Comparison of ENCODE assay signal across 1 cellular context in genomic region chr5:150710165-150710564, GRCh38.
TF ChIP-seq lines count a peak whose summit lies in the region.

No MANE protein-coding gene starts in this region.

TF ChIP-seq in GM12878, 131 proteins besides CTCF, POLR2A, EP300 and RAD21:
- TF ChIP-seq SMC3 (IDR thresholded peaks at IDR 0.05; ENCODE audit: borderline replicate concordance, low read length) (0 out of 2 replicates have a peak, but pooled peaks have one; percentile 21), MTA2 (IDR thresholded peaks at IDR 0.05; ENCODE audit: low read depth) (no peak), NBN (IDR thresholded peaks at IDR 0.05) (no peak), SREBF1 (IDR thresholded peaks at IDR 0.05; ENCODE audit: low read length) (no peak), NRF1 (conservative IDR thresholded peaks at IDR 0.05; ENCODE audit: low read depth, low read length) (no peak), ELK1 (IDR thresholded peaks at IDR 0.05; ENCODE audit: low read depth, low read length) (no peak)
- TF ChIP-seq, protein P1, sequence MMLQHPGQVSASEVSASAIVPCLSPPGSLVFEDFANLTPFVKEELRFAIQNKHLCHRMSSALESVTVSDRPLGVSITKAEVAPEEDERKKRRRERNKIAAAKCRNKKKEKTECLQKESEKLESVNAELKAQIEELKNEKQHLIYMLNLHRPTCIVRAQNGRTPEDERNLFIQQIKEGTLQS (IDR thresholded peaks at IDR 0.05; ENCODE audit: borderline replicate concordance, extremely low read depth, low read depth, low read length) = no peak
